25 cellular contexts compared by ENCODE assay signal in genomic region chr6:167530960-167531359, GRCh38.
DNase-seq lines count a peak whose midpoint lies in the region; ATAC-seq, FAIRE-seq and TF ChIP-seq lines count a peak whose summit lies in the region.
"Had no signal": no experiment of that assay in that cellular context is flagged by ENCODE, and none has a peak within 500 bp of the region (broad histone marks: within the 10 kb centered on the region; RNA-seq: fewer than 3 reads in every experiment).

No MANE protein-coding gene starts in this region.

- H3K4me1 Mint-ChIP-seq in nephron: peaks cover 60% of the 10 kb centered on the region
- H3K4me1 Mint-ChIP-seq in CD4-positive, alpha-beta memory T cell: peaks cover 0 to 2% (median 0%) of the 10 kb centered on the region in 4 donors
- H3K4me1 Mint-ChIP-seq: CD4-positive, CD25-positive, alpha-beta regulatory T cell had no signal

- peaks cover 8% of the 10 kb centered on the region; the same call in 1 of the 2 replicates for H3K9me3 ChIP-seq in HepG2 (ENCODE audit: low read length)
- no peaks in the 10 kb centered on the region for H3K9me3 ChIP-seq in right lobe of liver
- H3K9me3 ChIP-seq in CD4-positive, alpha-beta memory T cell (ENCODE audit: control insufficient read depth in 1 of 2, low read length in 2 of 2): no peaks in the 10 kb centered on the region
- H3K9me3 ChIP-seq: SK-N-SH had no signal

- WGBS in HepG2 (ENCODE audit: low lambda C conversion rate): 78% methylated on average over 16 of the region's 16 CpGs
- WGBS in right lobe of liver (ENCODE audit: insufficient coverage, low coverage, low lambda C conversion rate, missing lambda C conversion rate): 100% methylated on average over 2 of the region's 16 CpGs

- in situ Hi-C loops in HepG2 (cut with HindIII; ENCODE audit: extremely low pct_ligation_motif_present, low pct_unique_long_range_greater_than_20kb): no loop called here

- H3K4me2 ChIP-seq in HepG2 (ENCODE audit: low read depth, low read length): no peak overlapping the region
- H3K4me2 ChIP-seq: SK-N-SH had no signal

- DNase-seq in HepG2 (ENCODE audit: low spot score) (no peak), right lobe of liver (no peak), coronary artery (ENCODE audit: low spot score) (peak; percentile 14), UCSD-AML1 (lab: John Stamatoyannopoulos, UW; ENCODE audit: unreplicated experiment) (no peak), Kasumi-1 (lab: John Stamatoyannopoulos, UW) (no peak)
- DNase-seq in CD4-positive, alpha-beta memory T cell: no peak
- DNase-seq: CD4-positive, CD25-positive, alpha-beta regulatory T cell; GDM1; GM23248; H7; HFFc6; NCI-H1105; NCI-H2029 treated with DMSO at 0.1 percent for 48 hours; NCI-H2171 treated with DMSO at 0.1 percent for 48 hours; NCI-H345; NCI-H510A treated with DMSO at 0.1 percent for 48 hours; PC-3; SK-N-SH; SW 1271 had no signal

- H3K4me1 ChIP-seq in HepG2 (ENCODE audit: insufficient read depth, low read length) (peaks cover 40% of the 10 kb centered on the region), right lobe of liver (peaks cover 0 to 12% (median 4%) of the 10 kb centered on the region in 4 donors)
- H3K4me1 ChIP-seq in CD4-positive, alpha-beta memory T cell (ENCODE audit: insufficient read depth, low read length): no peaks in the 10 kb centered on the region

- no peaks in the 10 kb centered on the region for H3K36me3 Mint-ChIP-seq in nephron (ENCODE audit: low read depth)
- no peaks in the 10 kb centered on the region for H3K36me3 Mint-ChIP-seq in CD4-positive, alpha-beta memory T cell
- H3K36me3 Mint-ChIP-seq: CD4-positive, CD25-positive, alpha-beta regulatory T cell had no signal

- POLR2A ChIA-PET in HepG2 (lab: Yijun Ruan, JAX): interaction anchor here (1.2 to 1.4 kb wide), 2 partner anchors 17 to 29 kb away, joined by 3 to 4 read pairs; no protein-coding TSS in a partner anchor
- POLR2A ChIA-PET in CD4-positive, alpha-beta memory T cell (lab: Charles Lee; ENCODE audit: partially characterized antibody): no interaction called here

- no peaks in the 10 kb centered on the region for H3K36me3 ChIP-seq in HepG2 (replicated peaks in 1 of 2; ENCODE audit: control insufficient read depth in 1 of 2, insufficient read depth in 2 of 2, low read length in 2 of 2)
- H3K36me3 ChIP-seq in right lobe of liver: no peaks in the 10 kb centered on the region
- H3K36me3 ChIP-seq in CD4-positive, alpha-beta memory T cell (ENCODE audit: insufficient read depth, low read length): no peaks in the 10 kb centered on the region
- H3K36me3 ChIP-seq: BLaER1 had no signal

- no peaks in the 10 kb centered on the region for H3K79me2 ChIP-seq in HepG2 (ENCODE audit: insufficient read depth, low read length)

- no peak overlapping the region for H3K4me3 Mint-ChIP-seq in nephron
- no peak overlapping the region for H3K4me3 Mint-ChIP-seq in CD4-positive, alpha-beta memory T cell
- H3K4me3 Mint-ChIP-seq: HFFc6 had no signal

- H2AFZ ChIP-seq in HepG2 (ENCODE audit: low read length): no peak overlapping the region
- H2AFZ ChIP-seq: GM23248 had no signal

- TF ChIP-seq POLR2A in HepG2 (IDR thresholded peaks at IDR 0.05; ENCODE audit: insufficient read depth in 1 of 2, low read depth in 2 of 2, low read length in 2 of 2) (no peak), right lobe of liver (IDR thresholded peaks at IDR 0.05) (no peak)

- BruUV-seq in HepG2 (replicated peaks; lab: Mats Ljungman, UMichigan): no TSS peak

- peaks cover 11% of the 10 kb centered on the region for H3K27me3 Mint-ChIP-seq in nephron (ENCODE audit: low read depth)
- peaks cover 6% of the 10 kb centered on the region in 2 donors for H3K27me3 Mint-ChIP-seq in CD4-positive, alpha-beta memory T cell
- H3K27me3 Mint-ChIP-seq: CD4-positive, CD25-positive, alpha-beta regulatory T cell had no signal

- no peaks in the 10 kb centered on the region for H3K9me3 Mint-ChIP-seq in nephron
- peaks cover 0 to 3% (median 0%) of the 10 kb centered on the region in 8 donors for H3K9me3 Mint-ChIP-seq in CD4-positive, alpha-beta memory T cell

- TF ChIP-seq EP300 in HepG2 (IDR thresholded peaks at IDR 0.05; ENCODE audit: low read depth in 2 of 2, low read length in 2 of 2): no peak
- no peak for TF ChIP-seq EP300 in HepG2 (CRISPR knock-in tag; IDR thresholded peaks at IDR 0.05; ENCODE audit: borderline replicate concordance)

- H3K27ac ChIP-seq in HepG2 (ENCODE audit: extremely low read length, insufficient read depth, low read length) (no peak overlapping the region), right lobe of liver (no peak overlapping the region), coronary artery (no peak overlapping the region)
- H3K27ac ChIP-seq in CD4-positive, alpha-beta memory T cell (ENCODE audit: low read depth, low read length): no peak overlapping the region
- H3K27ac ChIP-seq: BLaER1, GM23248 had no signal

- H3K4me3 ChIP-seq in HepG2 (replicated peaks in 1 of 3; ENCODE audit: insufficient read depth in 1 of 3, low read depth in 2 of 3, low read length in 3 of 3) (no peak overlapping the region), right lobe of liver (no peak overlapping the region), coronary artery (no peak overlapping the region)
- no peak overlapping the region for H3K4me3 ChIP-seq in CD4-positive, alpha-beta memory T cell (ENCODE audit: low read length in 2 of 2)
- H3K4me3 ChIP-seq: BLaER1, GM12878, GM23248 had no signal

- TF ChIP-seq RAD21 in HepG2 (CRISPR knock-in tag; IDR thresholded peaks at IDR 0.05): no peak

- FAIRE-seq in HepG2 (lab: Jason Lieb, UNC): no peak
- FAIRE-seq: A204.1, D721Med, GM12878 had no signal

- no peaks in the 10 kb centered on the region for H4K20me1 ChIP-seq in HepG2 (ENCODE audit: insufficient read depth, low read length)
- H4K20me1 ChIP-seq: BLaER1 had no signal

- H3K27me3 ChIP-seq in HepG2 (ENCODE audit: control insufficient read depth in 1 of 2, insufficient read depth in 2 of 2, low read length in 2 of 2) (peaks cover 0 to 18% of the 10 kb centered on the region in 2 experiments; a peak in 4 of 5 replicates), right lobe of liver (no peaks in the 10 kb centered on the region)
- no peaks in the 10 kb centered on the region for H3K27me3 ChIP-seq in CD4-positive, alpha-beta memory T cell (ENCODE audit: insufficient read depth, low read length)
- H3K27me3 ChIP-seq: BLaER1 had no signal

- ATAC-seq in HepG2 (no peak), right lobe of liver (no peak), HG03457 (IDR thresholded peaks at IDR 0.05; ENCODE audit: unreplicated experiment) (no peak)
- ATAC-seq: GM12878, PC-3 had no signal

- H3K9ac ChIP-seq in HepG2 (ENCODE audit: insufficient read depth, low read depth, low read length): no peak overlapping the region
- H3K9ac ChIP-seq: BLaER1, GM23248, SK-N-SH had no signal

- intact Hi-C loops in HepG2 (cut with micrococcal nuclease; ENCODE audit: unreplicated experiment): no loop called here
- intact Hi-C loops in right lobe of liver (cut with DNase I): no loop called here
- intact Hi-C loops in CD4-positive, alpha-beta memory T cell (cut with micrococcal nuclease): no loop called here

- no peak for TF ChIP-seq CTCF in HepG2 (CRISPR knock-in tag; IDR thresholded peaks at IDR 0.05)
- TF ChIP-seq CTCF in right lobe of liver (IDR thresholded peaks at IDR 0.05): no peak
- no peak for TF ChIP-seq CTCF in coronary artery (IDR thresholded peaks at IDR 0.05)
- TF ChIP-seq CTCF in nephron (IDR thresholded peaks at IDR 0.05; ENCODE audit: unreplicated experiment in 3 of 3): no peak

- H3K27ac Mint-ChIP-seq in nephron: peak overlapping the region in 2 of 3 experiments; percentile 49 to 77
- no peak overlapping the region for H3K27ac Mint-ChIP-seq in CD4-positive, alpha-beta memory T cell
- H3K27ac Mint-ChIP-seq: CD4-positive, CD25-positive, alpha-beta regulatory T cell; HFFc6 had no signal

- CTCF ChIA-PET in HepG2 (lab: Yijun Ruan, JAX; ENCODE audit: low intra/inter-chr PET ratio, low total read pairs): no interaction called here
- CTCF ChIA-PET in CD4-positive, alpha-beta memory T cell (lab: Charles Lee; ENCODE audit: partially characterized antibody): no interaction called here

TF ChIP-seq in HepG2, 621 proteins besides CTCF, POLR2A, EP300 and RAD21:
- TF ChIP-seq, protein P1, sequence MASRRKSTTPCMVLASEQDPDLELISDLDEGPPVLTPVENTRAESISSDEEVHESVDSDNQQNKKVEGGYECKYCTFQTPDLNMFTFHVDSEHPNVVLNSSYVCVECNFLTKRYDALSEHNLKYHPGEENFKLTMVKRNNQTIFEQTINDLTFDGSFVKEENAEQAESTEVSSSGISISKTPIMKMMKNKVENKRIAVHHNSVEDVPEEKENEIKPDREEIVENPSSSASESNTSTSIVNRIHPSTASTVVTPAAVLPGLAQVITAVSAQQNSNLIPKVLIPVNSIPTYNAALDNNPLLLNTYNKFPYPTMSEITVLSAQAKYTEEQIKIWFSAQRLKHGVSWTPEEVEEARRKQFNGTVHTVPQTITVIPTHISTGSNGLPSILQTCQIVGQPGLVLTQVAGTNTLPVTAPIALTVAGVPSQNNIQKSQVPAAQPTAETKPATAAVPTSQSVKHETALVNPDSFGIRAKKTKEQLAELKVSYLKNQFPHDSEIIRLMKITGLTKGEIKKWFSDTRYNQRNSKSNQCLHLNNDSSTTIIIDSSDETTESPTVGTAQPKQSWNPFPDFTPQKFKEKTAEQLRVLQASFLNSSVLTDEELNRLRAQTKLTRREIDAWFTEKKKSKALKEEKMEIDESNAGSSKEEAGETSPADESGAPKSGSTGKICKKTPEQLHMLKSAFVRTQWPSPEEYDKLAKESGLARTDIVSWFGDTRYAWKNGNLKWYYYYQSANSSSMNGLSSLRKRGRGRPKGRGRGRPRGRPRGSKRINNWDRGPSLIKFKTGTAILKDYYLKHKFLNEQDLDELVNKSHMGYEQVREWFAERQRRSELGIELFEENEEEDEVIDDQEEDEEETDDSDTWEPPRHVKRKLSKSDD (CRISPR knock-in tag; IDR thresholded peaks at IDR 0.05; ENCODE audit: low read depth): no peak
- no peak for TF ChIP-seq MAFK (conservative IDR thresholded peaks at IDR 0.05 in 1 of 2, IDR thresholded peaks at IDR 0.05 in 1 of 2; ENCODE audit: low read length in 2 of 2)
- no peak for TF ChIP-seq ZSCAN21 (CRISPR knock-in tag; IDR thresholded peaks at IDR 0.05; ENCODE audit: borderline replicate concordance)
- no peak for TF ChIP-seq HOXA5 (CRISPR knock-in tag; IDR thresholded peaks at IDR 0.05)
- no peak for TF ChIP-seq DPF2 (CRISPR knock-in tag; IDR thresholded peaks at IDR 0.05; ENCODE audit: borderline replicate concordance, low read depth)
- TF ChIP-seq ZNF768 (CRISPR knock-in tag; IDR thresholded peaks at IDR 0.05): peak; percentile 47; the same call in 1 of the 2 replicates
- TF ChIP-seq SP2 (CRISPR knock-in tag; IDR thresholded peaks at IDR 0.05): no peak

Comparison
In these comparisons a context has a peak if more than half of its experiments do, and no peak if none do; other contexts are left out.
1. H3K27ac Mint-ChIP-seq: peak in nephron (2 of 3); none in CD4-positive, alpha-beta memory T cell (0 of 7).